1 cellular context compared by ENCODE assay signal in the genomic region with DNA sequence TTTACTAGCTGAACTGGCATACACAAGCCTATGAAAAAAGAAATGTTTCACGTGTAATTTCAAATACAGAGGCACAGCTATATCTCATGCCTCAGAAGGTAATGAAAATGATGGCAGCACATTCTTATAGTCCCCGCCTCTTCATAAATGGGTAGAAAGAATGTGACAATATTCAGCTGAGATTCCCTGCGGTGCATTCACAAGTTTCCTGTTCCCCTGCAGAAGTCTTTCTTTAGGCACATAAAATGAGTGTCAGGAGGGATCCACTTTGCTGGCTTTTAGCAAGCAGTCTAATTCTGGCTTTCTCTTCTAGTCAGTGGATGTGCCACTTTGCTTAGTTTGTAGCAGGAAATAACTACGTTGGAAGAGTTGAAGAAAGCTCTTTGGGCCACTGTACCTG.
TF ChIP-seq lines count a peak whose summit lies in the region.

No MANE protein-coding gene starts in this region.

TF ChIP-seq in H1, 55 proteins besides CTCF, POLR2A, EP300 and RAD21:
- TF ChIP-seq SP2 (IDR thresholded peaks at IDR 0.05; ENCODE audit: low read length) (no peak), BCL11A (IDR thresholded peaks at IDR 0.05; ENCODE audit: low read depth in 2 of 2, low read length in 2 of 2) (no peak), TEAD4 (IDR thresholded peaks at IDR 0.05; ENCODE audit: low read depth, low read length) (no peak), FOSL1 (IDR thresholded peaks at IDR 0.05; ENCODE audit: insufficient read depth, low read depth, low read length) (no peak), TBP (IDR thresholded peaks at IDR 0.05; ENCODE audit: low read depth, low read length) (no peak)
